In the genomic region with DNA sequence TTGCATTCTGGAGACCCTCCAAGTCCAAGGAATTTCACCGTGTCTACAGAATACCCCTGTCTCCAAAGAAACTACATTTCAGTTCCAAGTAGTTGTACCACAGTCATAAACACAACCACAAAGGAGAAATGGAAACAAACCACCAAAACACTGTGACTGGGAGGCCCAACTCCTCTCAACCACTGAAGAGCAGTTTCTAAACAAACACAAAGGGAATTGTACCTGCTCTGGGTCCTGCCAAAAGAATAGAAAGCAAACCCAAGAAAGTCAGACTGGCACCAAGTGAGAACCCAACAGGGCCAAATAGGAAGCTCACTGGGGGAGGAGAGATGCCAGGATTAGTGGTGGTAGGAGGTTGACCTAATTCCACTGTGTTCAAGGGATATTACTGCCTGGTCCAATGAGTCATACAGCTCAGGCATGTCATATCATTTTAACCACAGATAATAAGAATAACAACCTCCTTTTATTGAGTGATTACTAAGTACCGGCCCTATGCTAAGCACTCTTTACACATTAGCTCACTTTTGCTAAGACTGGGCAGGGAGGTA, we compare ENCODE assay signal across 1 cellular context.
TF ChIP-seq lines count a peak whose summit lies in the region.

No MANE protein-coding gene starts in this region.

TF ChIP-seq in HepG2, 621 proteins besides CTCF, POLR2A, EP300 and RAD21 (continued from another document):
- TF ChIP-seq, protein P1, sequence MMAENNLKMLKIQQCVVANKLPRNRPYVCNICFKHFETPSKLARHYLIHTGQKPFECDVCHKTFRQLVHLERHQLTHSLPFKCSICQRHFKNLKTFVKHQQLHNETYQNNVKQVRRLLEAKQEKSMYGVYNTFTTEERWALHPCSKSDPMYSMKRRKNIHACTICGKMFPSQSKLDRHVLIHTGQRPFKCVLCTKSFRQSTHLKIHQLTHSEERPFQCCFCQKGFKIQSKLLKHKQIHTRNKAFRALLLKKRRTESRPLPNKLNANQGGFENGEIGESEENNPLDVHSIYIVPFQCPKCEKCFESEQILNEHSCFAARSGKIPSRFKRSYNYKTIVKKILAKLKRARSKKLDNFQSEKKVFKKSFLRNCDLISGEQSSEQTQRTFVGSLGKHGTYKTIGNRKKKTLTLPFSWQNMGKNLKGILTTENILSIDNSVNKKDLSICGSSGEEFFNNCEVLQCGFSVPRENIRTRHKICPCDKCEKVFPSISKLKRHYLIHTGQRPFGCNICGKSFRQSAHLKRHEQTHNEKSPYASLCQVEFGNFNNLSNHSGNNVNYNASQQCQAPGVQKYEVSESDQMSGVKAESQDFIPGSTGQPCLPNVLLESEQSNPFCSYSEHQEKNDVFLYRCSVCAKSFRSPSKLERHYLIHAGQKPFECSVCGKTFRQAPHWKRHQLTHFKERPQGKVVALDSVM (CRISPR knock-in tag; IDR thresholded peaks at IDR 0.05), result no peak
- TF ChIP-seq RFX5 (IDR thresholded peaks at IDR 0.05; ENCODE audit: low read depth, low read length) (no peak), ATM (IDR thresholded peaks at IDR 0.05; ENCODE audit: borderline replicate concordance) (no peak)
